Comparison of ENCODE assay signal across 9 cellular contexts in the genomic region with DNA sequence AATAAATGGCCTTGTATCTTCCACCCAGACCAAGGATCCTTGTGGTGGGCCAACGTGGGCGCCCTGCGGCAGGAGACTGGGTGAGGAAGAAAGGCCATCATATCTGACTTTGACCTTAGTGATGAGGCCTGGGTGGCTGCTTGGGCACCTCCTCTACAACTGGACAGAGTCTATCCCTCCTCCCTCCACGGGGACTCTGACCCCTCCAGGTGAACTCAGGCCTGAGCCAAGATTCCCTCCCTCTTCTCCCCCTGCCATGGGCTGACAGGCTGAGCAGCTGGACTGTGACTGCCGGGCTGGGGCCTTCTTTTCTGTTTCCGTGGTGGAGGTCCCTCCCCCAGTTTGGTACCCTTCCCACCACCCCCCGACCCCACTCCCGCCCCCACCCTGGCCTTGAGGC. TPM values are rescaled to one million over a fixed set of nuclear protein-coding genes. Genes with fewer than 3 reads are reported as not detected.
DNase-seq lines count a peak whose midpoint lies in the region; ATAC-seq and TF ChIP-seq lines count a peak whose summit lies in the region.
"Had no signal": no experiment of that assay in that cellular context is flagged by ENCODE, and none has a peak within 500 bp of the region (broad histone marks: within the 10 kb centered on the region; RNA-seq: fewer than 3 reads in every experiment).

No MANE protein-coding gene starts in this region.

- no peaks in the 10 kb centered on the region for H3K27me3 Mint-ChIP-seq in H9 (ENCODE audit: low read depth)
- H3K27me3 Mint-ChIP-seq: CD4-positive, alpha-beta memory T cell; T-helper 17 cell had no signal

- no CpG with 5 or more reads among the region's 8 CpGs for WGBS in H9 (ENCODE audit: extremely low coverage, insufficient read length, low lambda C conversion rate)

- no peak overlapping the region for H3K27ac ChIP-seq in H9 (ENCODE audit: insufficient read length, low read depth, low read length)
- peak overlapping the region; percentile 94 for H3K27ac ChIP-seq in coronary artery
- peak overlapping the region; percentile 81 to 85 (median 83) for H3K27ac ChIP-seq in gastrocnemius medialis

- H3K4me2 ChIP-seq in H9 (ENCODE audit: insufficient read depth, insufficient read length, low read length): no peak overlapping the region

- no peak for DNase-seq in H9
- DNase-seq in coronary artery (ENCODE audit: low spot score): no peak
- no peak for DNase-seq in gastrocnemius medialis
- no peak for DNase-seq in GM13977 (ENCODE audit: low spot score)
- DNase-seq in hippocampal formation (lab: John Stamatoyannopoulos, UW): no peak
- no peak for DNase-seq in COLO829 (ENCODE audit: low spot score)
- DNase-seq: CD4-positive, alpha-beta memory T cell; NCI-H1436; T-helper 17 cell had no signal

- no peak overlapping the region for H4K8ac ChIP-seq in H9 (replicated peaks; ENCODE audit: insufficient read length, low read depth, low read length)

- peaks cover 16 to 17% of the 10 kb centered on the region in 2 experiments for H3K4me1 Mint-ChIP-seq in H9

- H3K36me3 Mint-ChIP-seq in H9 (ENCODE audit: insufficient read depth in 1 of 3, low read depth in 3 of 3): peaks cover 18 to 34% (median 30%) of the 10 kb centered on the region in 3 experiments; a peak in 6 of 7 replicates

- H3K18ac ChIP-seq in H9 (ENCODE audit: insufficient read length, low read depth, low read length): no peak overlapping the region

- no peak overlapping the region for H2BK5ac ChIP-seq in H9 (ENCODE audit: insufficient read length, low read length)

- no peaks in the 10 kb centered on the region for H3K79me1 ChIP-seq in H9 (ENCODE audit: insufficient read depth, low read depth, low read length, poor library complexity, severe bottlenecking)

- no peak overlapping the region for H3K56ac ChIP-seq in H9 (ENCODE audit: insufficient read length, low read depth, low read length)

- H3K14ac ChIP-seq in H9 (ENCODE audit: insufficient read depth, low read length): no peak overlapping the region

- no peak overlapping the region for H4K5ac ChIP-seq in H9 (ENCODE audit: insufficient read length, low read depth, low read length)

- intact Hi-C loops in gastrocnemius medialis (cut with DNase I; ENCODE audit: low total_unique reads): loop anchor here (5.0 kb wide), 1 partner anchor 37 kb away; a partner anchor contains a TSS

- H3K4me1 ChIP-seq in H9 (ENCODE audit: insufficient read depth, low read length): no peaks in the 10 kb centered on the region; the same call in 1 of the 2 replicates
- H3K4me1 ChIP-seq in gastrocnemius medialis: peaks cover 68 to 69% of the 10 kb centered on the region in 2 donors

- H3K23me2 ChIP-seq in H9 (ENCODE audit: insufficient read length, low read depth, low read length, poor library complexity, severe bottlenecking): no peaks in the 10 kb centered on the region

- H4K20me1 ChIP-seq in H9 (ENCODE audit: control insufficient read depth, insufficient read depth, insufficient read length): peaks cover 3% of the 10 kb centered on the region

- H3K27ac Mint-ChIP-seq in H9: peak overlapping the region in 2 of 3 experiments; percentile 81 to 88; a peak in 4 of 7 replicates

- H3K9ac ChIP-seq in H9 (ENCODE audit: extremely low read depth, insufficient read length, low read length): no peak overlapping the region

- H3K36me3 ChIP-seq in gastrocnemius medialis: peaks cover 0 to 11% of the 10 kb centered on the region in 2 donors

- H3T11ph ChIP-seq in H9 (ENCODE audit: low read length): no peak overlapping the region

- H3K79me2 ChIP-seq in H9 (ENCODE audit: insufficient read depth, low read length): no peaks in the 10 kb centered on the region

- no peak for TF ChIP-seq CTCF in H9 (conservative IDR thresholded peaks at IDR 0.05)
- no peak for TF ChIP-seq CTCF in coronary artery (IDR thresholded peaks at IDR 0.05)
- TF ChIP-seq CTCF in gastrocnemius medialis (IDR thresholded peaks at IDR 0.05 in 4 of 5, conservative IDR thresholded peaks at IDR 0.05 in 1 of 5): no peak
- no peak for TF ChIP-seq CTCF in GM13977 (IDR thresholded peaks at IDR 0.05; ENCODE audit: extremely low read depth, insufficient read depth, missing control alignments)

- no peaks in the 10 kb centered on the region for H3K9me3 ChIP-seq in H9 (ENCODE audit: control insufficient read depth, low read depth, low read length)
- H3K9me3 ChIP-seq in gastrocnemius medialis: no peaks in the 10 kb centered on the region

- H3K4me3 Mint-ChIP-seq in H9: no peak overlapping the region
- H3K4me3 Mint-ChIP-seq: CD4-positive, alpha-beta memory T cell; T-helper 17 cell had no signal

- in situ Hi-C loops in gastrocnemius medialis (cut with MboI; ENCODE audit: low sequenced_read_pairs in 4 of 4): no loop called here
- in situ Hi-C loops in GM13977 (cut with MboI; ENCODE audit: low pct_unique_long_range_greater_than_20kb, low sequenced_read_pairs, unreplicated experiment): no loop called here

- no peak overlapping the region for H2AFZ ChIP-seq in H9 (ENCODE audit: low read length)

- no peak overlapping the region for H3K4me3 ChIP-seq in coronary artery
- no peak overlapping the region for H3K4me3 ChIP-seq in gastrocnemius medialis

- ATAC-seq in gastrocnemius medialis: no peak
- ATAC-seq: T-helper 17 cell had no signal

- H4K91ac ChIP-seq in H9 (ENCODE audit: insufficient read length, low read depth, low read length): no peak overlapping the region

- no peaks in the 10 kb centered on the region for H3K27me3 ChIP-seq in H9 (ENCODE audit: insufficient read depth, low read length)
- no peaks in the 10 kb centered on the region for H3K27me3 ChIP-seq in gastrocnemius medialis

- no peak overlapping the region for H2BK20ac ChIP-seq in H9 (ENCODE audit: low read depth, low read length, poor library complexity, severe bottlenecking)

- H2AK5ac ChIP-seq in H9 (ENCODE audit: insufficient read length, low read length): no peak overlapping the region

- TF ChIP-seq POLR2A in gastrocnemius medialis (IDR thresholded peaks at IDR 0.05): no peak

- no peaks in the 10 kb centered on the region for H3K9me3 Mint-ChIP-seq in H9
- H3K9me3 Mint-ChIP-seq: CD4-positive, alpha-beta memory T cell had no signal

- H2BK120ac ChIP-seq in H9 (ENCODE audit: low read depth, low read length, poor library complexity, severe bottlenecking): no peak overlapping the region

- H2BK12ac ChIP-seq in H9 (ENCODE audit: insufficient read length, low read depth, low read length): no peak overlapping the region

- H3K23ac ChIP-seq in H9 (ENCODE audit: insufficient read length, low read depth, low read length): no peak overlapping the region

- H3K4ac ChIP-seq in H9 (ENCODE audit: low read depth, low read length): no peak overlapping the region

- no peak overlapping the region for H2BK15ac ChIP-seq in H9 (ENCODE audit: low read depth, low read length)

RNA-seq across cellular contexts. Expression of a gene that starts 1.4 kb away (rescaled TPM):
- total RNA-seq in H9 (2021) (18.0 and 22.2 TPM in 2 replicates), gastrocnemius medialis (10 to 100 TPM in 3 of 4 donors, 1 to 10 TPM in 1; 9.5 to 39.3 (median 30.3) TPM)

RNA-seq across cellular contexts. Expression of a gene that starts 28.0 kb away (rescaled TPM):
- total RNA-seq in H9 (2021): 20.1 and 20.2 TPM in 2 replicates
- total RNA-seq in gastrocnemius medialis: 10 to 100 TPM in 1 of 4 donors, 1 to 10 TPM in 3; 6.5 to 11.8 (median 6.6) TPM

RNA-seq across cellular contexts. Expression of a gene that starts 28.1 kb away (rescaled TPM):
- total RNA-seq in H9 (2021) (101 and 104 TPM in 2 replicates), gastrocnemius medialis (10 to 100 TPM; 24.7 to 59.7 (median 30.3) TPM)

RNA-seq across cellular contexts. Expression of a gene that starts 37.5 kb away (rescaled TPM):
- total RNA-seq in H9 (2021): 76.0 and 79.2 TPM in 2 replicates
- 10 to 100 TPM; 24.4 to 28.4 (median 27.0) TPM for total RNA-seq in gastrocnemius medialis

RNA-seq across cellular contexts. Expression of a gene that starts 37.7 kb away (rescaled TPM):
- total RNA-seq in H9 (2021) (14.6 and 15.2 TPM in 2 replicates), gastrocnemius medialis (1 to 10 TPM; 4.7 to 7.4 (median 5.8) TPM)
